In the genomic region with DNA sequence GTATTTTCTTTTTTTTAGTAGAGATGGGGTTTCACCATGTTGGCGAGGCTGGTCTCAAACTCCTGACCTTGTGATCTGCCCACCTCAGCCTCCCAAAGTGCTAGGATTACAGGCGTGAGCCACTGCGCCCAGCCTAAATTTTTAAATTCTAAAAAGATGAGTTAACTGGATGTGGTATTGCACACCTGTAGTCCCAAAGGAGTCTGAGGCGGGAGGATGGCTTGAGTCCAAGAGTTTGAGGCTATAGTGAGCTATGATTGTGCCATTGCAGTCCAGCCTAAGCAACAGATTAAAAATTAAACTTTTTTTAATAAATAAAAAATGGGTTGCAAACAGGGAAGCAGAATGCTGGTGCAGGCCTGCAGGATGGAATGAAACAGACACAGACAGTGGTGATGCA, we compare ENCODE assay signal across 7 cellular contexts.
DNase-seq lines count a peak whose midpoint lies in the region; ATAC-seq, FAIRE-seq and TF ChIP-seq lines count a peak whose summit lies in the region.
"Not testable (repeated sequence)": the region's sequence is repeated elsewhere in the genome, so short reads cannot be mapped to it uniquely, and the experiment has no call there.

No MANE protein-coding gene starts in this region.

- not testable (repeated sequence) for H3K27me3 Mint-ChIP-seq in mesothelial cell of epicardium (ENCODE audit: low read depth)

- H4K12ac ChIP-seq in trophoblast cell (ENCODE audit: low read depth, low read length) = not testable (repeated sequence)

- not testable (repeated sequence) for H3K79me1 ChIP-seq in H1 (ENCODE audit: low read depth, low read length)
- peaks cover 12% of the 10 kb centered on the region for H3K79me1 ChIP-seq in trophoblast cell (ENCODE audit: low read length)

- H3K9ac ChIP-seq in BLaER1 treated with 17β-estradiol and CSF1 and Interleukin-3, amounts not matched to agents 10 nM and 100 nM = peak overlapping the region in 1 of 11 experiments; percentile 54; a peak in 1 of 22 replicates
- not testable (repeated sequence) for H3K9ac ChIP-seq in H1 (replicated peaks in 1 of 4; ENCODE audit: extremely low read depth in 1 of 4, low read depth in 3 of 4, low read length in 3 of 4); trophoblast cell (ENCODE audit: low read length)

- H2AFZ ChIP-seq in H1 (ENCODE audit: low read length) = peak overlapping the region; percentile 81; the same call in 1 of the 2 replicates
- not testable (repeated sequence) for H2AFZ ChIP-seq in trophoblast cell (ENCODE audit: insufficient read depth, low read length, poor library complexity)

- H3K23me2 ChIP-seq in H1 (ENCODE audit: low read depth, low read length) = not testable (repeated sequence)

- WGBS in H1 (ENCODE audit: extremely low coverage in 1 of 2, insufficient coverage in 1 of 2, insufficient read length in 1 of 2, insufficient replicate concordance in 2 of 2, low coverage in 1 of 2, low lambda C conversion rate in 2 of 2, missing lambda C conversion rate in 1 of 2), 2 experiments = 95% methylated on average over 4 of the region's 4 CpGs; no CpG with 5 or more reads in 1 of the 2 experiments
- WGBS in heart right ventricle, 2 donors = 89 to 93% methylated on average over 4 of the region's 4 CpGs
- no CpG with 5 or more reads among the region's 4 CpGs for WGBS in trophoblast cell (ENCODE audit: extremely low coverage, insufficient coverage, insufficient read length)
- 90 to 98% methylated on average over 4 of the region's 4 CpGs for WGBS in thyroid gland, 2 donors

- not testable (repeated sequence) for H3K18ac ChIP-seq in H1 (ENCODE audit: extremely low read depth, low read length); trophoblast cell (ENCODE audit: low read length)

- TF ChIP-seq CTCF in Panc1 (IDR thresholded peaks at IDR 0.05); H1 (IDR thresholded peaks at IDR 0.05; ENCODE audit: control extremely low read depth in 1 of 3, insufficient read depth in 1 of 3, low read depth in 1 of 3, low read length in 3 of 3); heart right ventricle (IDR thresholded peaks at IDR 0.05); mesothelial cell of epicardium (IDR thresholded peaks at IDR 0.05; ENCODE audit: unreplicated experiment); thyroid gland (IDR thresholded peaks at IDR 0.05): not testable (repeated sequence)

- H2BK120ac ChIP-seq in H1 (replicated peaks; ENCODE audit: low read depth, low read length); trophoblast cell (ENCODE audit: insufficient read depth, low read length, poor library complexity): not testable (repeated sequence)

- intact Hi-C loops in Panc1 (cut with micrococcal nuclease; ENCODE audit: unreplicated experiment); thyroid gland (cut with DNase I): not testable (repeated sequence)
- intact Hi-C loops in heart right ventricle (cut with DNase I) = loop anchor here in 1 of 10 donors (5.0 kb wide), 1 partner anchor 33 kb away; no protein-coding TSS in a partner anchor

- in situ Hi-C loops in Panc1 (cut with HindIII; ENCODE audit: low pct_unique_long_range_greater_than_20kb, low sequenced_read_pairs) = not testable (repeated sequence)

- not testable (repeated sequence) for H3K27me3 ChIP-seq in BLaER1 treated with 17β-estradiol and CSF1 and Interleukin-3, amounts not matched to agents 10 nM and 100 nM; Panc1 (ENCODE audit: control insufficient read depth, insufficient read depth, low read length); H1 (replicated peaks in 1 of 4; ENCODE audit: control insufficient read depth in 3 of 4, extremely low read depth in 1 of 4, insufficient read depth in 3 of 4, low read length in 3 of 4); heart right ventricle; trophoblast cell (ENCODE audit: insufficient read depth, low read length); thyroid gland

- H3K4me1 ChIP-seq in BLaER1 treated with 17β-estradiol and CSF1 and Interleukin-3, amounts not matched to agents 10 nM and 100 nM = peaks cover 5 to 28% (median 15%) of the 10 kb centered on the region in 10 experiments; a peak in 18 of 20 replicates
- not testable (repeated sequence) for H3K4me1 ChIP-seq in Panc1 (ENCODE audit: control insufficient read depth, insufficient read depth, low read length); H1 (replicated peaks in 1 of 4; ENCODE audit: control insufficient read depth in 3 of 4, insufficient read depth in 4 of 4, low read length in 3 of 4)
- peaks cover 0 to 31% (median 20%) of the 10 kb centered on the region in 9 donors for H3K4me1 ChIP-seq in heart right ventricle
- H3K4me1 ChIP-seq in trophoblast cell (ENCODE audit: control insufficient read depth in 1 of 2, insufficient read depth in 2 of 2, low read length in 2 of 2) = peaks cover 3 to 11% of the 10 kb centered on the region in 2 experiments
- peaks cover 12 to 23% of the 10 kb centered on the region in 2 donors for H3K4me1 ChIP-seq in thyroid gland

- ATAC-seq in Panc1, heart right ventricle: not testable (repeated sequence)

- not testable (repeated sequence) for H3K9me3 Mint-ChIP-seq in mesothelial cell of epicardium

- not testable (repeated sequence) for DNase-seq in Panc1 (ENCODE audit: low read depth, low spot score); H1 (ENCODE audit: low read depth in 1 of 2, low spot score in 2 of 2); heart right ventricle; mesothelial cell of epicardium (ENCODE audit: low spot score in 2 of 2, unreplicated experiment in 2 of 2); trophoblast cell; thyroid gland

- CTCF ChIA-PET in Panc1 (lab: Charles Lee) = not testable (repeated sequence)
- CTCF ChIA-PET in H1 (lab: Charles Lee; ENCODE audit: partially characterized antibody) = interaction anchor here (0.7 to 1.4 kb wide), 3 partner anchors 11 to 119 kb away, joined by 3 read pairs; no protein-coding TSS in a partner anchor

- not testable (repeated sequence) for TF ChIP-seq POLR2A in H1 (IDR thresholded peaks at IDR 0.05; ENCODE audit: control extremely low read depth in 1 of 2, low read depth in 2 of 2, low read length in 2 of 2); thyroid gland (IDR thresholded peaks at IDR 0.05)

- not testable (repeated sequence) for H3K4me1 Mint-ChIP-seq in mesothelial cell of epicardium

- not testable (repeated sequence) for H2BK12ac ChIP-seq in H1 (ENCODE audit: low read depth, low read length); trophoblast cell (ENCODE audit: low read length)

- H3K27ac Mint-ChIP-seq in mesothelial cell of epicardium = peak overlapping the region; percentile 75

- not testable (repeated sequence) for H3K79me2 ChIP-seq in H1 (ENCODE audit: control insufficient read depth in 1 of 2, insufficient read depth in 2 of 2, low read length in 2 of 2); trophoblast cell (ENCODE audit: control insufficient read depth, insufficient read depth, low read length, poor library complexity)

- peak overlapping the region in 3 of 11 experiments; percentile 12 to 59 (median 54); a peak in 3 of 22 replicates for H3K27ac ChIP-seq in BLaER1 treated with 17β-estradiol and CSF1 and Interleukin-3, amounts not matched to agents 10 nM and 100 nM
- peak overlapping the region; percentile 5; the same call in 1 of the 2 replicates for H3K27ac ChIP-seq in Panc1 (ENCODE audit: low read length)
- not testable (repeated sequence) for H3K27ac ChIP-seq in H1 (ENCODE audit: low read depth, low read length)
- peak overlapping the region in 6 of 10 donors; percentile 23 to 84 (median 69) for H3K27ac ChIP-seq in heart right ventricle
- peak overlapping the region; percentile 75 for H3K27ac ChIP-seq in trophoblast cell (ENCODE audit: low read depth, low read length)
- peak overlapping the region; percentile 35 to 91 (median 60) for H3K27ac ChIP-seq in thyroid gland

- TF ChIP-seq EP300 in H1 (IDR thresholded peaks at IDR 0.05; ENCODE audit: borderline replicate concordance in 1 of 2, low read depth in 2 of 2, low read length in 2 of 2) = not testable (repeated sequence)

- H4K8ac ChIP-seq in H1 (ENCODE audit: extremely low read depth, insufficient read depth, low read length); trophoblast cell (ENCODE audit: low read depth, low read length): not testable (repeated sequence)

- H3K9me3 ChIP-seq in BLaER1 treated with 17β-estradiol and CSF1 and Interleukin-3, amounts not matched to agents 10 nM and 100 nM (replicated peaks in 1 of 11) = peaks cover 4 to 42% (median 34%) of the 10 kb centered on the region in 11 experiments; a peak in 19 of 22 replicates
- not testable (repeated sequence) for H3K9me3 ChIP-seq in Panc1 (ENCODE audit: control insufficient read depth, insufficient read depth, low read depth, low read length); H1 (ENCODE audit: insufficient read depth in 2 of 2, low read depth in 1 of 2, low read length in 1 of 2); trophoblast cell (ENCODE audit: insufficient read depth, low read depth, low read length); thyroid gland
- peaks cover 0 to 19% (median 0%) of the 10 kb centered on the region in 11 donors for H3K9me3 ChIP-seq in heart right ventricle

- POLR2A ChIA-PET in Panc1 (lab: Charles Lee) = not testable (repeated sequence)
- POLR2A ChIA-PET in H1 (lab: Charles Lee; ENCODE audit: partially characterized antibody) = interaction anchor here (0.6 kb wide), 1 partner anchor 77 kb away, joined by 3 read pairs; no protein-coding TSS in a partner anchor

- H3K4me2 ChIP-seq in BLaER1 treated with 17β-estradiol and CSF1 and Interleukin-3, amounts not matched to agents 10 nM and 100 nM = peak overlapping the region; percentile 2 to 77 (median 47); a peak in 18 of 22 replicates
- not testable (repeated sequence) for H3K4me2 ChIP-seq in H1 (ENCODE audit: insufficient read depth in 1 of 2, low read depth in 2 of 2, low read length in 2 of 2); trophoblast cell (ENCODE audit: low read length)

- not testable (repeated sequence) for BruUV-seq in Panc1 (replicated peaks; lab: Mats Ljungman, UMichigan)

- H4K5ac ChIP-seq in H1 (ENCODE audit: insufficient read length, low read depth, low read length) = not testable (repeated sequence)

- not testable (repeated sequence) for H3K4me3 ChIP-seq in BLaER1 treated with 17β-estradiol and CSF1 and Interleukin-3, amounts not matched to agents 10 nM and 100 nM; Panc1 (ENCODE audit: low read depth in 2 of 2, low read length in 2 of 2); H1 (ENCODE audit: extremely low read depth in 1 of 4, insufficient read depth in 2 of 4, low read depth in 3 of 4, low read length in 4 of 4); heart right ventricle; trophoblast cell (ENCODE audit: low read depth, low read length); thyroid gland (replicated peaks in 1 of 3)

- H3K36me3 Mint-ChIP-seq in mesothelial cell of epicardium = peaks cover 49% of the 10 kb centered on the region

- peaks cover 0 to 49% (median 13%) of the 10 kb centered on the region in 11 experiments; a peak in 14 of 22 replicates for H3K36me3 ChIP-seq in BLaER1 treated with 17β-estradiol and CSF1 and Interleukin-3, amounts not matched to agents 10 nM and 100 nM
- H3K36me3 ChIP-seq in Panc1 (ENCODE audit: control insufficient read depth, insufficient read depth, low read length); H1 (ENCODE audit: control insufficient read depth in 2 of 4, insufficient read depth in 4 of 4, low read length in 3 of 4); trophoblast cell (ENCODE audit: control insufficient read depth in 1 of 2, insufficient read depth in 2 of 2, low read length in 2 of 2); thyroid gland: not testable (repeated sequence)
- peaks cover 0 to 39% (median 0%) of the 10 kb centered on the region in 9 donors for H3K36me3 ChIP-seq in heart right ventricle

- H2BK15ac ChIP-seq in H1 (ENCODE audit: low read length) = not testable (repeated sequence)

- not testable (repeated sequence) for H3K4ac ChIP-seq in H1 (replicated peaks; ENCODE audit: insufficient read length, low read depth, low read length); trophoblast cell (ENCODE audit: low read depth, low read length)

- not testable (repeated sequence) for H2BK20ac ChIP-seq in H1 (ENCODE audit: low read length)

- not testable (repeated sequence) for H3K56ac ChIP-seq in H1 (replicated peaks; ENCODE audit: insufficient read length, low read depth, low read length)

- not testable (repeated sequence) for TF ChIP-seq RAD21 in H1 (IDR thresholded peaks at IDR 0.05 in 1 of 2, conservative IDR thresholded peaks at IDR 0.05 in 1 of 2; ENCODE audit: low read depth in 2 of 2, low read length in 2 of 2)

- H2AK5ac ChIP-seq in H1 (ENCODE audit: low read depth, low read length); trophoblast cell (ENCODE audit: low read length): not testable (repeated sequence)

- not testable (repeated sequence) for FAIRE-seq in H1 (lab: Jason Lieb, UNC)

- H4K91ac ChIP-seq in H1 (replicated peaks; ENCODE audit: insufficient read length, low read length); trophoblast cell (ENCODE audit: low read depth, low read length): not testable (repeated sequence)

- H3K23ac ChIP-seq in H1 (ENCODE audit: insufficient read length); trophoblast cell (ENCODE audit: low read length): not testable (repeated sequence)

- H4K20me1 ChIP-seq in BLaER1 treated with 17β-estradiol and CSF1 and Interleukin-3, amounts not matched to agents 10 nM and 100 nM; H1 (replicated peaks in 1 of 2; ENCODE audit: control insufficient read depth in 1 of 2, insufficient read depth in 2 of 2, low read length in 2 of 2): not testable (repeated sequence)

- not testable (repeated sequence) for H2BK5ac ChIP-seq in H1 (ENCODE audit: low read depth, low read length); trophoblast cell (ENCODE audit: low read depth, low read length, poor library complexity)

- not testable (repeated sequence) for H3K4me3 Mint-ChIP-seq in mesothelial cell of epicardium

- H3K14ac ChIP-seq in H1 (ENCODE audit: insufficient read length); trophoblast cell (ENCODE audit: low read length): not testable (repeated sequence)
